ENCODE assay signal across 13 cellular contexts in the genomic region with DNA sequence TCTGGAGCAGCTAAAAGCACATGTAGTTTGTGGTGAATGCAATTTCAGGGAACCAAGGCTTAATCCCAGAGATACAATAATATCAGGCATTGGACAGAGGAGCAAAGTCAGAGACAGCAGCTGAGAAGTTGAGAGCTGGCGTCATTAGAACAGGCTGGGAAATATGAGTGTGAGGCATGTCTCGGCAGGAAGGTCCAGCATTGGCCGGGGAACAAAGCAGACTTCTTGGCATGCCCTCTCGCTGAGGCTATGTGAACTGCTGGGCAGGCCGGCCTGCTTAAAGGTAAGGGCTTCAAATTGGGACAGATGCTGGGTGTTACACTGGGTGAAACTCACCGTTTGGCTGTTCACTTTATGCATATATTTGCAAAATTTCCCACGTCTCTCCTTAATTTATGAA.
A peak's percentile ranks its signal among the peaks of the same experiment; 100 is the strongest.
DNase-seq lines count a peak whose midpoint lies in the region; ATAC-seq and TF ChIP-seq lines count a peak whose summit lies in the region.
"Had no signal": no experiment of that assay in that cellular context is flagged by ENCODE, and none has a peak within 500 bp of the region (broad histone marks: within the 10 kb centered on the region; RNA-seq: fewer than 3 reads in every experiment).

No MANE protein-coding gene starts in this region.

- peak overlapping the region in 1 of 4 donors; percentile 36 for H3K27ac ChIP-seq in tibial nerve
- H3K27ac ChIP-seq: stomach had no signal

- peak; percentile 57 for ATAC-seq in left lobe of liver

- peaks cover 9% of the 10 kb centered on the region for H3K4me1 Mint-ChIP-seq in type B pancreatic cell (ENCODE audit: unreplicated experiment)

- no peaks in the 10 kb centered on the region for H3K9me3 ChIP-seq in tibial nerve
- H3K9me3 ChIP-seq: stomach had no signal

- H3K36me3 Mint-ChIP-seq in type B pancreatic cell, result no peaks in the 10 kb centered on the region

- H3K9me3 Mint-ChIP-seq in type B pancreatic cell, result no peaks in the 10 kb centered on the region
- H3K9me3 Mint-ChIP-seq: dendritic cell treated with granulocyte-macrophage colony-stimulating factor and Interleukin-4, amounts not matched to agents 40 ng/mL and 50 ng/mL, for 4 days had no signal

- no peaks in the 10 kb centered on the region for H3K27me3 ChIP-seq in tibial nerve
- H3K27me3 ChIP-seq: stomach had no signal

- TF ChIP-seq POLR2A in tibial nerve (IDR thresholded peaks at IDR 0.05), result no peak

- DNase-seq in NCI-H2196 treated with DMSO at 0.1 percent for 48 hours (lab: John Stamatoyannopoulos, UW; ENCODE audit: unreplicated experiment), result peak; percentile 29
- DNase-seq in epithelial cell of esophagus (ENCODE audit: low read depth), result peak; percentile 90
- DNase-seq in left lobe of liver (ENCODE audit: low spot score), result no peak
- peak; percentile 17 to 30 for DNase-seq in tibial nerve (ENCODE audit: low spot score in 2 of 2)
- DNase-seq in type B pancreatic cell (ENCODE audit: extremely low spot score, unreplicated experiment), result no peak
- no peak for DNase-seq in NCI-H82 (lab: John Stamatoyannopoulos, UW)
- no peak for DNase-seq in activated CD4-positive, alpha-beta T cell treated with anti-CD3 and anti-CD28 coated beads, Interleukin-2, amount 50 U/mL, for 4 hours
- DNase-seq in AML-193 (lab: John Stamatoyannopoulos, UW), result no peak
- DNase-seq: activated CD8-positive, alpha-beta memory T cell treated with anti-CD3 and anti-CD28 coated beads, Interleukin-2, amount 50 U/mL, for 4 hours; kidney glomerular epithelial cell; NCI-H2029 treated with DMSO at 0.1 percent for 48 hours; stomach had no signal

- TF ChIP-seq EP300 in tibial nerve (IDR thresholded peaks at IDR 0.05), result no peak

- H3K27ac Mint-ChIP-seq in type B pancreatic cell, result no peak overlapping the region
- H3K27ac Mint-ChIP-seq: dendritic cell treated with granulocyte-macrophage colony-stimulating factor and Interleukin-4, amounts not matched to agents 40 ng/mL and 50 ng/mL, for 4 days had no signal

- H3K27me3 Mint-ChIP-seq in type B pancreatic cell, result peaks cover 6% of the 10 kb centered on the region
- H3K27me3 Mint-ChIP-seq: dendritic cell treated with granulocyte-macrophage colony-stimulating factor and Interleukin-4, amounts not matched to agents 40 ng/mL and 50 ng/mL, for 4 days had no signal

- peaks cover 0 to 4% (median 0%) of the 10 kb centered on the region in 4 donors for H3K4me1 ChIP-seq in tibial nerve
- H3K4me1 ChIP-seq: stomach had no signal

- no peaks in the 10 kb centered on the region for H3K36me3 ChIP-seq in tibial nerve
- H3K36me3 ChIP-seq: stomach had no signal

- WGBS in tibial nerve, 2 donors, result 34 to 36% methylated on average over 7 of the region's 7 CpGs

- TF ChIP-seq CTCF in epithelial cell of esophagus (IDR thresholded peaks at IDR 0.05; ENCODE audit: insufficient read depth, low read depth, low read length, missing control alignments) (peak; percentile 53), tibial nerve (IDR thresholded peaks at IDR 0.05) (peak in 1 of 5 experiments; percentile 14), type B pancreatic cell (conservative IDR thresholded peaks at IDR 0.05) (no peak)

- no peak overlapping the region for H3K4me3 Mint-ChIP-seq in type B pancreatic cell
- H3K4me3 Mint-ChIP-seq: dendritic cell treated with granulocyte-macrophage colony-stimulating factor and Interleukin-4, amounts not matched to agents 40 ng/mL and 50 ng/mL, for 4 days had no signal

- H3K4me3 ChIP-seq in epithelial cell of esophagus (ENCODE audit: low read length) (no peak overlapping the region), tibial nerve (no peak overlapping the region)
- H3K4me3 ChIP-seq: stomach had no signal

Comparison
In these comparisons a context has a peak if more than half of its experiments do, and no peak if none do; other contexts are left out.
1. DNase-seq: peak in NCI-H2196 treated with DMSO at 0.1 percent for 48 hours (single experiment), epithelial cell of esophagus (single experiment) and tibial nerve (2 of 2); none in left lobe of liver (single experiment), type B pancreatic cell (single experiment), NCI-H82 (single experiment), activated CD4-positive, alpha-beta T cell treated with anti-CD3 and anti-CD28 coated beads, Interleukin-2, amount 50 U/mL, for 4 hours (0 of 2) and AML-193 (0 of 2).